Comparison of ENCODE assay signal across 1 cellular context in genomic region chrX:68443155-68443868, GRCh38.
TF ChIP-seq lines count a peak whose summit lies in the region.

No MANE protein-coding gene starts in this region.

TF ChIP-seq in endothelial cell of umbilical vein, 7 proteins besides CTCF, POLR2A, EP300 and RAD21:
- TF ChIP-seq JUN (IDR thresholded peaks at IDR 0.05; ENCODE audit: borderline replicate concordance, insufficient read depth, insufficient read length, low read depth) = no peak
- TF ChIP-seq MAX (IDR thresholded peaks at IDR 0.05; ENCODE audit: insufficient read depth, insufficient read length) = no peak
- no peak for TF ChIP-seq FOS (IDR thresholded peaks at IDR 0.05; ENCODE audit: borderline replicate concordance, insufficient read depth, low read length)
- TF ChIP-seq EZH2 (IDR thresholded peaks at IDR 0.05; ENCODE audit: borderline replicate concordance, low read depth, low read length, severe bottlenecking) = no peak
- no peak for TF ChIP-seq GATA2 (IDR thresholded peaks at IDR 0.05; ENCODE audit: insufficient read depth, insufficient read length, low read depth, low read length)
- no peak for TF ChIP-seq POLR2AphosphoS5 (IDR thresholded peaks at IDR 0.05; ENCODE audit: insufficient read depth, low read depth, low read length)
- TF ChIP-seq MYC (IDR thresholded peaks at IDR 0.05; ENCODE audit: low read depth, low read length) = no peak
TF ChIP-seq in endothelial cell of umbilical vein: peak in this region for 0.
